In the genomic region with DNA sequence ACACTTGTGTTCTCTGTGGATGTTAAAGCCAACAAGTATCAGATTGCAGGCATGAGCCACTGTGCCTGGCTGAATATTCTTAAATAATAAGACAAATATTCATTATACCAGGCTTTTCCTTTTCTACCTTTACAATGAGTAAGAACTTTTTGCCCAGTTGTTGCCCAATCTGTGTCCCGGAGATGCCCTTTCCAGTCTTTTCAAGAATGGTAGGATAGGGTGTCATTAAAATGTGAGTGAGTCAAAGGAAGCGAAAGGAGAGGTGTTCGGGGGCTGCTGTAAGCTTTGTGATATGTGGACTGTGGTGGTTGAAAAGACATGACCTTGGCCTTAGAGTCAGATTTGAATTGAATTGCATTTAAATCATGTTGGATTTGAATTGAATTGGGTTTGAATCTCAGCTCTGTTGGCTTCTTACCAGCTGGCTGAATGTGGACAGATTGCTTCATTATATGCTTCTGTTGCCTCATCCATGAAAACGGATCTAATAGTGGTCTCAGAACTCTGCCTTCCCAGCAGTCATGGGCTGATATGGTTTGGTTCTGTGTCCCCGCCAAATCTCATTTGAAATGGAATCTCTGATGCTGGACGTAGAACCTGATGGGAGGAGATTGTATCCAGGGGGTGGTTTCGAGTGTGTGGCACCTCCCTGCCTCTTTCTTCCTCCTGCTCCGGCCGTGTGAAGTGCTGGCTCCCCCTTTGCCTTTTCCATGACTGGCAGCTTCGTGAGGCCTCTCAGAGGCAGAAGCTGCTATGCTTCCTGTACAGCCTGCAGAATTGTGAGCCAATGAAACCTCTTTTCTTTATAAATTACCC, we compare ENCODE assay signal across 30 cellular contexts. TPM values are rescaled to one million over a fixed set of nuclear protein-coding genes. Genes with fewer than 3 reads are reported as not detected.
DNase-seq lines count a peak whose midpoint lies in the region; ATAC-seq and TF ChIP-seq lines count a peak whose summit lies in the region.
"Had no signal": no experiment of that assay in that cellular context is flagged by ENCODE, and none has a peak within 500 bp of the region (broad histone marks: within the 10 kb centered on the region; RNA-seq: fewer than 3 reads in every experiment).

No MANE protein-coding gene starts in this region.

- WGBS in right cardiac atrium, result 54% methylated on average over 10 of the region's 10 CpGs

- H3K4me3 ChIP-seq in right cardiac atrium (ENCODE audit: low read length) (no peak overlapping the region), left ventricle myocardium inferior (no peak overlapping the region), lower lobe of right lung (no peak overlapping the region)
- H3K4me3 ChIP-seq: BLaER1, breast epithelium, coronary artery, HAP-1, heart left ventricle, skin epidermis, upper lobe of left lung had no signal

- peak overlapping the region; percentile 2 for H3K27ac Mint-ChIP-seq in nephron progenitor cell
- H3K27ac Mint-ChIP-seq: effector memory CD8-positive, alpha-beta T cell; natural killer cell treated with Interleukin-12 subunit alpha and Interleukin-12 subunit beta and Interleukin-15 and Interleukin-18, amount 100 ng/mL, for 72 hours had no signal

- H3K4me1 Mint-ChIP-seq in nephron progenitor cell, result no peaks in the 10 kb centered on the region

- H3K27me3 ChIP-seq in right cardiac atrium (ENCODE audit: control insufficient read depth, insufficient read depth) (no peaks in the 10 kb centered on the region), left ventricle myocardium inferior (ENCODE audit: low read depth) (no peaks in the 10 kb centered on the region), lower lobe of right lung (ENCODE audit: low read depth) (no peaks in the 10 kb centered on the region)
- H3K27me3 ChIP-seq: BLaER1, breast epithelium, heart left ventricle, upper lobe of left lung had no signal

- no peak overlapping the region for H3K4me3 Mint-ChIP-seq in nephron progenitor cell
- H3K4me3 Mint-ChIP-seq: activated T-cell treated with anti-CD3 and anti-CD28 coated beads, Interleukin-2, amount 50 U/mL, for 4 hours; effector memory CD8-positive, alpha-beta T cell; natural killer cell treated with Interleukin-12 subunit alpha and Interleukin-12 subunit beta and Interleukin-15 and Interleukin-18, amount 100 ng/mL, for 72 hours had no signal

- intact Hi-C loops in right cardiac atrium (cut with DNase I), result no loop called here
- intact Hi-C loops in left ventricle myocardium inferior (cut with micrococcal nuclease), result no loop called here
- intact Hi-C loops in lower lobe of right lung (cut with DNase I), result no loop called here

- H3K36me3 Mint-ChIP-seq in nephron progenitor cell (ENCODE audit: low read depth), result no peaks in the 10 kb centered on the region
- H3K36me3 Mint-ChIP-seq: natural killer cell treated with Interleukin-12 subunit alpha and Interleukin-12 subunit beta and Interleukin-15 and Interleukin-18, amount 100 ng/mL, for 72 hours had no signal

- H3K9me3 Mint-ChIP-seq in nephron progenitor cell, result peaks cover 4% of the 10 kb centered on the region
- H3K9me3 Mint-ChIP-seq: activated T-cell treated with anti-CD3 and anti-CD28 coated beads, Interleukin-2, amount 50 U/mL, for 4 hours; effector memory CD8-positive, alpha-beta T cell; natural killer cell treated with Interleukin-12 subunit alpha and Interleukin-12 subunit beta and Interleukin-15 and Interleukin-18, amount 100 ng/mL, for 72 hours had no signal

- peaks cover 8% of the 10 kb centered on the region for H3K27me3 Mint-ChIP-seq in nephron progenitor cell (ENCODE audit: low read depth, poor library complexity)

- H3K4me1 ChIP-seq in right cardiac atrium (ENCODE audit: control insufficient read depth, insufficient read depth, low read length), result no peaks in the 10 kb centered on the region
- no peaks in the 10 kb centered on the region for H3K4me1 ChIP-seq in left ventricle myocardium inferior
- H3K4me1 ChIP-seq in lower lobe of right lung, result no peaks in the 10 kb centered on the region
- H3K4me1 ChIP-seq: BLaER1, breast epithelium, HAP-1, heart left ventricle, upper lobe of left lung had no signal

- H3K36me3 ChIP-seq in left ventricle myocardium inferior (no peaks in the 10 kb centered on the region), lower lobe of right lung (no peaks in the 10 kb centered on the region)
- H3K36me3 ChIP-seq: BLaER1, breast epithelium, HAP-1, heart left ventricle, upper lobe of left lung had no signal

- H3K27ac ChIP-seq in right cardiac atrium (ENCODE audit: low read length) (no peak overlapping the region), left ventricle myocardium inferior (replicated peaks) (no peak overlapping the region), lower lobe of right lung (no peak overlapping the region)
- H3K27ac ChIP-seq: BLaER1, coronary artery, heart left ventricle, skin epidermis, upper lobe of left lung had no signal

- peak; percentile 63 to 87 for ATAC-seq in right cardiac atrium
- ATAC-seq in lower lobe of right lung, result no peak
- ATAC-seq in HG03108 (IDR thresholded peaks at IDR 0.05; ENCODE audit: unreplicated experiment), result no peak
- ATAC-seq: activated T-cell treated with anti-CD3 and anti-CD28 coated beads, Interleukin-2, amount 50 U/mL, for 4 hours; effector memory CD8-positive, alpha-beta T cell; heart left ventricle had no signal

- peak in 2 of 3 donors; percentile 31 to 54 for DNase-seq in right cardiac atrium
- DNase-seq in left ventricle myocardium inferior, result no peak
- peak; percentile 54 for DNase-seq in fibroblast of peridontal ligament (ENCODE audit: extremely low read depth)
- no peak for DNase-seq in nephron progenitor cell
- no peak for DNase-seq in GM20000 (ENCODE audit: low spot score)
- DNase-seq in islet precursor cell, result no peak
- no peak for DNase-seq in lower lobe of right lung
- DNase-seq: activated CD4-positive, alpha-beta T cell treated with anti-CD3 and anti-CD28 coated beads for 48 hours; activated T-cell treated with anti-CD3 and anti-CD28 coated beads, Interleukin-2, amount 50 U/mL, for 4 hours; amniotic stem cell; COR-L47; DMS79; effector memory CD8-positive, alpha-beta T cell; GF-D8; heart left ventricle; midbrain; NCI-H2081; NCI-H446; upper lobe of left lung had no signal

- no peak for TF ChIP-seq CTCF in left ventricle myocardium inferior (IDR thresholded peaks at IDR 0.05; ENCODE audit: borderline replicate concordance)
- no peak for TF ChIP-seq CTCF in nephron progenitor cell (IDR thresholded peaks at IDR 0.05)
- no peak for TF ChIP-seq CTCF in GM20000 (IDR thresholded peaks at IDR 0.05; ENCODE audit: extremely low read depth, missing control alignments)
- TF ChIP-seq CTCF in lower lobe of right lung (IDR thresholded peaks at IDR 0.05), result no peak

- H3K9me3 ChIP-seq in right cardiac atrium (ENCODE audit: control insufficient read depth, low read length), result no peaks in the 10 kb centered on the region
- no peaks in the 10 kb centered on the region for H3K9me3 ChIP-seq in left ventricle myocardium inferior (replicated peaks)
- H3K9me3 ChIP-seq in lower lobe of right lung, result no peaks in the 10 kb centered on the region
- H3K9me3 ChIP-seq: BLaER1, breast epithelium, HAP-1, heart left ventricle, upper lobe of left lung had no signal

RNA-seq across cellular contexts. Expression of a gene that starts 22.7 kb away (rescaled TPM):
- not detected for total RNA-seq in right cardiac atrium
- polyA plus RNA-seq in right cardiac atrium, result not detected
- not detected for total RNA-seq in left ventricle myocardium inferior
- total RNA-seq in lower lobe of right lung, result not detected
- total RNA-seq: activated CD8-positive, alpha-beta memory T cell treated with anti-CD3 and anti-CD28 coated beads for 36 hours; activated T-cell treated with anti-CD3 and anti-CD28 coated beads, Interleukin-2, amount 50 U/mL, for 4 hours; heart left ventricle; natural killer cell treated with Interleukin-12 subunit alpha and Interleukin-12 subunit beta and Interleukin-15 and Interleukin-18, amount 100 ng/mL, for 72 hours; T-helper 2 cell treated with Interferon-gamma antibody and Interleukin-4, amounts not matched to agents 100 ng/mL and 5 ng/mL, for 36 hours; upper lobe of left lung had no signal
- polyA plus RNA-seq: esophagus, heart left ventricle had no signal

RNA-seq across cellular contexts. Expression of a gene that starts 49.3 kb away (rescaled TPM):
- total RNA-seq in right cardiac atrium (not detected), left ventricle myocardium inferior (not detected), lower lobe of right lung (not detected)
- not detected for polyA plus RNA-seq in right cardiac atrium
- total RNA-seq: activated CD8-positive, alpha-beta memory T cell treated with anti-CD3 and anti-CD28 coated beads for 36 hours; activated T-cell treated with anti-CD3 and anti-CD28 coated beads, Interleukin-2, amount 50 U/mL, for 4 hours; breast epithelium; heart left ventricle; natural killer cell treated with Interleukin-12 subunit alpha and Interleukin-12 subunit beta and Interleukin-15 and Interleukin-18, amount 100 ng/mL, for 72 hours; subcutaneous adipose tissue; T-helper 2 cell treated with Interferon-gamma antibody and Interleukin-4, amounts not matched to agents 100 ng/mL and 5 ng/mL, for 36 hours; upper lobe of left lung had no signal
- polyA plus RNA-seq: esophagus, heart left ventricle had no signal

RNA-seq across cellular contexts. Expression of a gene that starts 52.8 kb away (rescaled TPM):
- total RNA-seq in right cardiac atrium (not detected), left ventricle myocardium inferior (not detected), lower lobe of right lung (2.9 TPM)
- polyA plus RNA-seq in right cardiac atrium, result not detected
- total RNA-seq: activated CD8-positive, alpha-beta memory T cell treated with anti-CD3 and anti-CD28 coated beads for 36 hours; activated T-cell treated with anti-CD3 and anti-CD28 coated beads, Interleukin-2, amount 50 U/mL, for 4 hours; breast epithelium; heart left ventricle; natural killer cell treated with Interleukin-12 subunit alpha and Interleukin-12 subunit beta and Interleukin-15 and Interleukin-18, amount 100 ng/mL, for 72 hours; subcutaneous adipose tissue; T-helper 2 cell treated with Interferon-gamma antibody and Interleukin-4, amounts not matched to agents 100 ng/mL and 5 ng/mL, for 36 hours had no signal
- polyA plus RNA-seq: esophagus, heart left ventricle had no signal

Comparison
In these comparisons a context has a peak if more than half of its experiments do, and no peak if none do; other contexts are left out.
1. DNase-seq: peak in right cardiac atrium (2 of 3) and fibroblast of peridontal ligament (single experiment); none in left ventricle myocardium inferior (single experiment), nephron progenitor cell (single experiment), GM20000 (single experiment), islet precursor cell (single experiment) and lower lobe of right lung (single experiment).
2. ATAC-seq: peak in right cardiac atrium (2 of 2); none in lower lobe of right lung (0 of 2) and HG03108 (single experiment).